ENCODE assay signal across 18 cellular contexts in genomic region chr7:151178236-151178635, GRCh38. TPM values are rescaled to one million over a fixed set of nuclear protein-coding genes. Genes with fewer than 3 reads are reported as not detected.
A peak's percentile ranks its signal among the peaks of the same experiment; 100 is the strongest.
DNase-seq lines count a peak whose midpoint lies in the region; ATAC-seq and TF ChIP-seq lines count a peak whose summit lies in the region.
"Had no signal": no experiment of that assay in that cellular context is flagged by ENCODE, and none has a peak within 500 bp of the region (broad histone marks: within the 10 kb centered on the region; RNA-seq: fewer than 3 reads in every experiment).

No MANE protein-coding gene starts in this region.

- no peaks in the 10 kb centered on the region for H3K9me2 ChIP-seq in SK-N-SH

- no peak for TF ChIP-seq RAD21 in SK-N-SH (IDR thresholded peaks at IDR 0.05; ENCODE audit: low read length)

- DNase-seq in SK-N-SH: peak; percentile 29
- peak; percentile 6 for DNase-seq in activated B cell treated with CpG ODN at 0.5 μM for 24 hours
- peak; percentile 78 for DNase-seq in osteoblast (ENCODE audit: insufficient read length, low spot score, missing footprints)
- DNase-seq in left colon: no peak
- DNase-seq in cardiac septum (ENCODE audit: low spot score): no peak
- DNase-seq in HK-2 (ENCODE audit: unreplicated experiment): no peak
- DNase-seq: 8988T; AML-193; CD8-positive, alpha-beta memory T cell; DND-41; GDM1; GOT3 had no signal

- ATAC-seq in SK-N-SH treated with all-trans-retinoic acid at 6 μM for 48 hours: no peak
- no peak for ATAC-seq in activated B cell treated with CpG ODN at 0.5 μM for 24 hours (ENCODE audit: low read depth)
- ATAC-seq in left colon: no peak

- peaks cover 61% of the 10 kb centered on the region for H3K27me3 ChIP-seq in SK-N-SH (ENCODE audit: insufficient read depth)
- H3K27me3 ChIP-seq in osteoblast (ENCODE audit: insufficient read depth, low read length): peaks cover 48% of the 10 kb centered on the region
- peaks cover 3 to 5% (median 4%) of the 10 kb centered on the region in 3 donors for H3K27me3 ChIP-seq in skeletal muscle tissue (ENCODE audit: control insufficient read depth in 3 of 3, insufficient read depth in 3 of 3, low read length in 3 of 3)
- H3K27me3 ChIP-seq: BLaER1 had no signal

- no peaks in the 10 kb centered on the region for H3F3A ChIP-seq in SK-N-SH (replicated peaks; ENCODE audit: insufficient read depth)

- POLR2A ChIA-PET in SK-N-SH (lab: Yijun Ruan, JAX): no interaction called here
- POLR2A ChIA-PET in activated B cell treated with CpG ODN at 0.5 μM for 24 hours (lab: Charles Lee): no interaction called here

- H3K27ac ChIP-seq in SK-N-SH (ENCODE audit: low read depth in 2 of 2, low read length in 1 of 2) (no peak overlapping the region), osteoblast (ENCODE audit: low read depth, low read length) (no peak overlapping the region), skeletal muscle tissue (ENCODE audit: low read depth, low read length) (no peak overlapping the region)
- H3K27ac ChIP-seq: BLaER1 had no signal

- H3K4me2 ChIP-seq in SK-N-SH (no peak overlapping the region), osteoblast (ENCODE audit: insufficient read depth, low read length) (no peak overlapping the region)
- H3K4me2 ChIP-seq: BLaER1 had no signal

- H3K9ac ChIP-seq in SK-N-SH (no peak overlapping the region), skeletal muscle tissue (ENCODE audit: low read depth in 1 of 3, low read length in 3 of 3) (peak overlapping the region in 2 of 3 donors; percentile 32 to 45)
- H3K9ac ChIP-seq: BLaER1 had no signal

- no peaks in the 10 kb centered on the region for H3K4me1 Mint-ChIP-seq in activated B cell treated with CpG ODN at 0.5 μM for 24 hours

- H3K4me1 ChIP-seq in SK-N-SH (ENCODE audit: control insufficient read depth in 1 of 2, insufficient read depth in 2 of 2, low read depth in 1 of 2, low read length in 1 of 2) (no peaks in the 10 kb centered on the region), osteoblast (ENCODE audit: insufficient read depth, low read length) (no peaks in the 10 kb centered on the region), skeletal muscle tissue (ENCODE audit: control insufficient read depth in 3 of 3, insufficient read depth in 3 of 3, low read length in 3 of 3) (peaks cover 39 to 83% (median 57%) of the 10 kb centered on the region in 3 donors)
- H3K4me1 ChIP-seq: BLaER1, Caco-2, HAP-1 had no signal

- H3K9me3 ChIP-seq in SK-N-SH (no peaks in the 10 kb centered on the region), osteoblast (ENCODE audit: low read depth, low read length) (no peaks in the 10 kb centered on the region), skeletal muscle tissue (ENCODE audit: control insufficient read depth in 3 of 3, low read length in 3 of 3) (no peaks in the 10 kb centered on the region)
- H3K9me3 ChIP-seq: Caco-2, HAP-1 had no signal

- TF ChIP-seq CTCF in SK-N-SH (IDR thresholded peaks at IDR 0.05) (no peak), activated B cell treated with CpG ODN at 0.5 μM for 24 hours (IDR thresholded peaks at IDR 0.05) (no peak), osteoblast (IDR thresholded peaks at IDR 0.05; ENCODE audit: extremely low read depth, low read depth, low read length) (no peak)

- H3K9me3 Mint-ChIP-seq in activated B cell treated with CpG ODN at 0.5 μM for 24 hours: no peaks in the 10 kb centered on the region
- H3K9me3 Mint-ChIP-seq: CD8-positive, alpha-beta memory T cell had no signal

- CTCF ChIA-PET in SK-N-SH (lab: Yijun Ruan, JAX) (interaction anchor here (1.2 to 9.8 kb wide), 4 partner anchors 12 to 67 kb away, joined by 3 to 86 read pairs (median 35); partner anchors contain the start of gene GBX1), activated B cell treated with CpG ODN at 0.5 μM for 24 hours (lab: Charles Lee) (interaction anchor here (1.0 kb wide), 1 partner anchor 8 kb away, joined by 3 read pairs; no protein-coding TSS in a partner anchor)

- intact Hi-C loops in activated B cell treated with CpG ODN at 0.5 μM for 24 hours (cut with micrococcal nuclease) (no loop called here), left colon (cut with DNase I, micrococcal nuclease) (no loop called here), cardiac septum (cut with DNase I) (loop anchor here (5.0 kb wide), 1 partner anchor 64 kb away; no protein-coding TSS in a partner anchor)

- no peaks in the 10 kb centered on the region for H3K36me3 Mint-ChIP-seq in activated B cell treated with CpG ODN at 0.5 μM for 24 hours (ENCODE audit: low read depth)

- no peak overlapping the region for H3K4me3 Mint-ChIP-seq in activated B cell treated with CpG ODN at 0.5 μM for 24 hours
- H3K4me3 Mint-ChIP-seq: CD8-positive, alpha-beta memory T cell had no signal

- no peak overlapping the region for H3K27ac Mint-ChIP-seq in activated B cell treated with CpG ODN at 0.5 μM for 24 hours

- WGBS in SK-N-SH (ENCODE audit: low lambda C conversion rate): 74% methylated on average over 9 of the region's 9 CpGs

- H3K36me3 ChIP-seq in SK-N-SH (replicated peaks in 1 of 2; ENCODE audit: control insufficient read depth in 1 of 2, insufficient read depth in 2 of 2, low read length in 1 of 2): no peaks in the 10 kb centered on the region
- H3K36me3 ChIP-seq in osteoblast (ENCODE audit: insufficient read depth, low read length): no peaks in the 10 kb centered on the region
- H3K36me3 ChIP-seq in skeletal muscle tissue (ENCODE audit: control insufficient read depth in 3 of 3, insufficient read depth in 3 of 3, low read length in 3 of 3): peaks cover 9 to 33% (median 30%) of the 10 kb centered on the region in 3 donors
- H3K36me3 ChIP-seq: BLaER1, HAP-1 had no signal

- H3K27me3 Mint-ChIP-seq in activated B cell treated with CpG ODN at 0.5 μM for 24 hours: peaks cover 31% of the 10 kb centered on the region

- H4K20me1 ChIP-seq in SK-N-SH (ENCODE audit: insufficient read depth): no peaks in the 10 kb centered on the region
- peaks cover 3% of the 10 kb centered on the region for H4K20me1 ChIP-seq in osteoblast (ENCODE audit: insufficient read depth, low read length)
- H4K20me1 ChIP-seq: BLaER1 had no signal

- H2AFZ ChIP-seq in SK-N-SH (ENCODE audit: low read depth): no peak overlapping the region
- H2AFZ ChIP-seq in osteoblast (ENCODE audit: low read length): no peak overlapping the region

- TF ChIP-seq EP300 in SK-N-SH (IDR thresholded peaks at IDR 0.05; ENCODE audit: borderline replicate concordance in 1 of 2, low read depth in 1 of 2, low read length in 1 of 2): no peak

- no peaks in the 10 kb centered on the region for H3K79me2 ChIP-seq in SK-N-SH (ENCODE audit: insufficient read depth)
- no peaks in the 10 kb centered on the region for H3K79me2 ChIP-seq in osteoblast (ENCODE audit: insufficient read depth, low read length)

- H3K4me3 ChIP-seq in SK-N-SH (ENCODE audit: low read depth in 2 of 2, low read length in 1 of 2): no peak overlapping the region
- H3K4me3 ChIP-seq in osteoblast (ENCODE audit: insufficient read depth, low read length): no peak overlapping the region
- H3K4me3 ChIP-seq in skeletal muscle tissue (ENCODE audit: low read length in 3 of 3): no peak overlapping the region
- H3K4me3 ChIP-seq: BLaER1, HAP-1 had no signal

TF ChIP-seq in SK-N-SH treated with all-trans-retinoic acid at 6 μM for 48 hours, 23 proteins besides CTCF, POLR2A, EP300 and RAD21 (continues in another document):
- TF ChIP-seq GLIS3 (CRISPR knock-in tag; IDR thresholded peaks at IDR 0.05) (no peak), ZFP3 (CRISPR knock-in tag; IDR thresholded peaks at IDR 0.05) (no peak), ZNF70 (CRISPR knock-in tag; IDR thresholded peaks at IDR 0.05) (no peak)

RNA-seq across cellular contexts. Expression of gene ASB10, which starts 8.8 kb away (rescaled TPM):
- not detected in 2 replicates for polyA plus RNA-seq in SK-N-SH (2012; rRNA removed)
- polyA plus RNA-seq in SK-N-SH (2012; cell fraction: cytosol; rRNA removed): not detected in 2 replicates
- not detected in 2 replicates for polyA plus RNA-seq in SK-N-SH (2012; cell fraction: nucleus; rRNA removed)
- total RNA-seq in activated B cell treated with CpG ODN at 0.5 μM for 24 hours: not detected in 2 replicates
- total RNA-seq in osteoblast: not detected in 2 replicates
- total RNA-seq in skeletal muscle tissue: 3.7 TPM
- not detected for total RNA-seq in left colon
- total RNA-seq in cardiac septum: 17.3 TPM
- total RNA-seq: Caco-2; CD8-positive, alpha-beta memory T cell; HT1080 had no signal
- polyA plus RNA-seq: CD8-positive, alpha-beta memory T cell had no signal

RNA-seq across cellular contexts. Expression of gene GBX1, which starts 10.7 kb away (rescaled TPM):
- not detected in 2 replicates for polyA plus RNA-seq in SK-N-SH (2012; rRNA removed)
- polyA plus RNA-seq in SK-N-SH (2012; cell fraction: cytosol; rRNA removed): not detected in 2 replicates
- polyA plus RNA-seq in SK-N-SH (2012; cell fraction: nucleus; rRNA removed): not detected in 2 replicates
- total RNA-seq in activated B cell treated with CpG ODN at 0.5 μM for 24 hours (not detected in 2 replicates), osteoblast (not detected in 2 replicates), skeletal muscle tissue (not detected), left colon (not detected), cardiac septum (0.57 TPM)
- total RNA-seq: Caco-2; CD8-positive, alpha-beta memory T cell; HT1080 had no signal
- polyA plus RNA-seq: CD8-positive, alpha-beta memory T cell had no signal

RNA-seq across cellular contexts. Expression of gene H2BK1, which starts 32.1 kb away (rescaled TPM):
- polyA plus RNA-seq in SK-N-SH (2012; rRNA removed): not detected in 2 replicates
- polyA plus RNA-seq in SK-N-SH (2012; cell fraction: cytosol; rRNA removed): not detected in 2 replicates
- 0.73 TPM in 1 of 2 replicates, not detected in the other for polyA plus RNA-seq in SK-N-SH (2012; cell fraction: nucleus; rRNA removed)
- 0.76 and 1.8 TPM in 2 replicates for total RNA-seq in activated B cell treated with CpG ODN at 0.5 μM for 24 hours
- not detected in 2 replicates for total RNA-seq in osteoblast
- not detected for total RNA-seq in skeletal muscle tissue
- not detected for total RNA-seq in left colon
- not detected for total RNA-seq in cardiac septum
- total RNA-seq: Caco-2, HT1080 had no signal
- polyA plus RNA-seq: CD8-positive, alpha-beta memory T cell had no signal

RNA-seq across cellular contexts. Expression of gene ABCF2, which starts 48.8 kb away (rescaled TPM):
- 75.4 and 102 TPM in 2 replicates for polyA plus RNA-seq in SK-N-SH (2012; rRNA removed)
- 49.9 and 79.5 TPM in 2 replicates for polyA plus RNA-seq in SK-N-SH (2012; cell fraction: cytosol; rRNA removed)
- 69.6 and 89.1 TPM in 2 replicates for polyA plus RNA-seq in SK-N-SH (2012; cell fraction: nucleus; rRNA removed)
- total RNA-seq in activated B cell treated with CpG ODN at 0.5 μM for 24 hours: 47.3 and 52.4 TPM in 2 replicates
- 55.1 and 65.9 TPM in 2 replicates for total RNA-seq in osteoblast
- 20.9 TPM for total RNA-seq in skeletal muscle tissue
- 10 to 100 TPM; 27.9 to 28.0 TPM for total RNA-seq in left colon
- 28.8 TPM for total RNA-seq in cardiac septum

RNA-seq across cellular contexts. Expression of gene CHPF2, which starts 54.0 kb away (rescaled TPM):
- polyA plus RNA-seq in SK-N-SH (2012; rRNA removed): 60.4 and 68.6 TPM in 2 replicates
- 27.8 and 47.3 TPM in 2 replicates for polyA plus RNA-seq in SK-N-SH (2012; cell fraction: cytosol; rRNA removed)
- polyA plus RNA-seq in SK-N-SH (2012; cell fraction: nucleus; rRNA removed): 143 and 144 TPM in 2 replicates
- 32.4 and 41.2 TPM in 2 replicates for total RNA-seq in activated B cell treated with CpG ODN at 0.5 μM for 24 hours
- 77.5 and 83.2 TPM in 2 replicates for total RNA-seq in osteoblast
- total RNA-seq in skeletal muscle tissue: 16.2 TPM
- 10 to 100 TPM; 46.8 to 48.8 TPM for total RNA-seq in left colon
- total RNA-seq in cardiac septum: 31.0 TPM

Comparison
In these comparisons a context has a peak if more than half of its experiments do, and no peak if none do; other contexts are left out.
1. DNase-seq: peak in SK-N-SH (single experiment), activated B cell treated with CpG ODN at 0.5 μM for 24 hours (single experiment) and osteoblast (single experiment); none in left colon (0 of 2), cardiac septum (single experiment) and HK-2 (single experiment).